Comparison of ENCODE assay signal across 1 cellular context in the genomic region with DNA sequence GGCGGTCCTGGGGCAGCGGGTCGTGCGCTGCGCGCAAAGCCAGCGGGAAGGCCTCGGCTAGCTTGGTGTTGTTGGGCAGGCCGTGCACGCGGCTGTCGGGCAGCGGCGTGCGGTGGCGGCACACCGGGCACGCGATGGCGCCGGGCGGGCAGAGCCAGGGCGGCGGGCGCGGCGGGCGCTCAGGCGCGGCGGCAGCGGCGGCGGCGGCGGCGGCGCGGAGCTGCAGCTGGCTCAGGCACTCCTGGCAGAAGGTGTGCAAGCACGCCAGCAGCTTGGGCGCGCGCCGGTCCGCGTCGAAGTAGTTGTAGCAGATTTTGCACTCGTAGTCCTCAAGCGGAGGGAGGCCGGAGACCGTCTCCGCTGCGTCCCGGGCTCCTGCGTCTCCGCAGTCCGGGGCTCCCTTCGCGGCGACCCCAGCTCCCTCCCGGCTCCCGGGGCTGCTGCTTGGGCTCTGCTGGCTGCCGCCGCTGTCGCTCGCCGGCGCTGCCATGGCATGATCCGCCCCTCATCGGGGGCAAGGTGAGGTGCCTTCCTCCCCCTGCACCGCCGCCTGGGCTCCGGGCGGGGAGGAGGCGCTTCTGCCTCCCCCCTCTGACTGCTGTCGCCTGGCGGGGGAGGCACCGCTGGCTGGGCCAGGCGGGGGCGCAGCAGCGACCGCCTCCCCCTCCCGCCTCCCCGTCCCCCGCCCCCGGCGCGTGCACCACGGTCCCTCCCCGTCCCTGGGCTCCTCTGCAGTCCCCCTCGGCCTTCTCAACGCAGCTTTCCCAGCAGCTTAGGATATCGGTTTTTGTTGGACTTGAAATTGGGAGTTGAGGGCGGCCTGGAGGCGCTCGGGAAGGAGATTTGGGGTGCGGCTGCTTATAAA.
TF ChIP-seq lines count a peak whose summit lies in the region.

No MANE protein-coding gene starts in this region.

TF ChIP-seq in neural cell, 6 proteins besides CTCF, POLR2A, EP300 and RAD21 (continued from another document):
- TF ChIP-seq, protein P1, sequence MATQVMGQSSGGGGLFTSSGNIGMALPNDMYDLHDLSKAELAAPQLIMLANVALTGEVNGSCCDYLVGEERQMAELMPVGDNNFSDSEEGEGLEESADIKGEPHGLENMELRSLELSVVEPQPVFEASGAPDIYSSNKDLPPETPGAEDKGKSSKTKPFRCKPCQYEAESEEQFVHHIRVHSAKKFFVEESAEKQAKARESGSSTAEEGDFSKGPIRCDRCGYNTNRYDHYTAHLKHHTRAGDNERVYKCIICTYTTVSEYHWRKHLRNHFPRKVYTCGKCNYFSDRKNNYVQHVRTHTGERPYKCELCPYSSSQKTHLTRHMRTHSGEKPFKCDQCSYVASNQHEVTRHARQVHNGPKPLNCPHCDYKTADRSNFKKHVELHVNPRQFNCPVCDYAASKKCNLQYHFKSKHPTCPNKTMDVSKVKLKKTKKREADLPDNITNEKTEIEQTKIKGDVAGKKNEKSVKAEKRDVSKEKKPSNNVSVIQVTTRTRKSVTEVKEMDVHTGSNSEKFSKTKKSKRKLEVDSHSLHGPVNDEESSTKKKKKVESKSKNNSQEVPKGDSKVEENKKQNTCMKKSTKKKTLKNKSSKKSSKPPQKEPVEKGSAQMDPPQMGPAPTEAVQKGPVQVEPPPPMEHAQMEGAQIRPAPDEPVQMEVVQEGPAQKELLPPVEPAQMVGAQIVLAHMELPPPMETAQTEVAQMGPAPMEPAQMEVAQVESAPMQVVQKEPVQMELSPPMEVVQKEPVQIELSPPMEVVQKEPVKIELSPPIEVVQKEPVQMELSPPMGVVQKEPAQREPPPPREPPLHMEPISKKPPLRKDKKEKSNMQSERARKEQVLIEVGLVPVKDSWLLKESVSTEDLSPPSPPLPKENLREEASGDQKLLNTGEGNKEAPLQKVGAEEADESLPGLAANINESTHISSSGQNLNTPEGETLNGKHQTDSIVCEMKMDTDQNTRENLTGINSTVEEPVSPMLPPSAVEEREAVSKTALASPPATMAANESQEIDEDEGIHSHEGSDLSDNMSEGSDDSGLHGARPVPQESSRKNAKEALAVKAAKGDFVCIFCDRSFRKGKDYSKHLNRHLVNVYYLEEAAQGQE (IDR thresholded peaks at IDR 0.05; ENCODE audit: borderline replicate concordance) = no peak
- TF ChIP-seq TAF1 (IDR thresholded peaks at IDR 0.05; ENCODE audit: low read depth) (peak; percentile 11), SMC3 (conservative IDR thresholded peaks at IDR 0.05; ENCODE audit: poor library complexity) (peak; percentile 13), MXI1 (conservative IDR thresholded peaks at IDR 0.05; ENCODE audit: poor library complexity, severe bottlenecking) (peak; percentile 10)
